Comparison of ENCODE assay signal across 19 cellular contexts in genomic region chr5:101663543-101663942, GRCh38.
DNase-seq lines count a peak whose midpoint lies in the region; ATAC-seq and TF ChIP-seq lines count a peak whose summit lies in the region.
"Had no signal": no experiment of that assay in that cellular context is flagged by ENCODE, and none has a peak within 500 bp of the region (broad histone marks: within the 10 kb centered on the region; RNA-seq: fewer than 3 reads in every experiment).

No MANE protein-coding gene starts in this region.

- H3K9me3 ChIP-seq in mammary epithelial cell (replicated peaks; ENCODE audit: insufficient read depth, low read length) (no peaks in the 10 kb centered on the region), PC-3 (ENCODE audit: low read length) (no peaks in the 10 kb centered on the region)
- H3K9me3 ChIP-seq: BLaER1, MG63 had no signal

- H4K20me1 ChIP-seq in mammary epithelial cell (ENCODE audit: insufficient read depth, low read length) (no peaks in the 10 kb centered on the region), PC-3 (ENCODE audit: low read length) (no peaks in the 10 kb centered on the region)
- H4K20me1 ChIP-seq: BLaER1 had no signal

- CTCF ChIA-PET in mammary epithelial cell (lab: Charles Lee; ENCODE audit: low non-redundant PET) (no interaction called here), MCF 10A (lab: Yijun Ruan, JAX) (interaction anchor here (0.6 to 1.8 kb wide), 2 partner anchors 10 to 15 kb away, joined by 3 to 15 read pairs; no protein-coding TSS in a partner anchor), PC-3 (lab: Charles Lee) (interaction anchor here (1.2 kb wide), 1 partner anchor 15 kb away, joined by 3 read pairs; no protein-coding TSS in a partner anchor), GM10248 (lab: Yijun Ruan, JAX) (interaction anchor here (1.2 to 2.7 kb wide), 3 partner anchors 9 to 16 kb away, joined by 3 to 15 read pairs (median 4); no protein-coding TSS in a partner anchor)
- CTCF ChIA-PET in activated CD4-positive, alpha-beta memory T cell treated with anti-CD3 and anti-CD28 coated beads for 36 hours (lab: Charles Lee), result no interaction called here

- H3F3A ChIP-seq in PC-3 (ENCODE audit: low read length, unreplicated experiment), result no peaks in the 10 kb centered on the region

- no peak overlapping the region for H3K4me3 Mint-ChIP-seq in MCF 10A (ENCODE audit: unreplicated experiment)
- no peak overlapping the region for H3K4me3 Mint-ChIP-seq in activated CD4-positive, alpha-beta memory T cell treated with anti-CD3 and anti-CD28 coated beads for 36 hours
- H3K4me3 Mint-ChIP-seq: CD8-positive, alpha-beta T cell; H9 had no signal

- H3K79me2 ChIP-seq in mammary epithelial cell (ENCODE audit: insufficient read depth, low read length) (no peaks in the 10 kb centered on the region), PC-3 (ENCODE audit: low read length) (no peaks in the 10 kb centered on the region)

- H3K36me3 Mint-ChIP-seq in MCF 10A (ENCODE audit: insufficient read depth, unreplicated experiment), result no peaks in the 10 kb centered on the region
- no peaks in the 10 kb centered on the region for H3K36me3 Mint-ChIP-seq in activated CD4-positive, alpha-beta memory T cell treated with anti-CD3 and anti-CD28 coated beads for 36 hours
- H3K36me3 Mint-ChIP-seq: CD8-positive, alpha-beta T cell had no signal

- H3K4me2 ChIP-seq in mammary epithelial cell (ENCODE audit: insufficient read depth, low read depth, low read length) (peak overlapping the region; percentile 30), PC-3 (ENCODE audit: low read length) (no peak overlapping the region)
- H3K4me2 ChIP-seq: BLaER1 had no signal

- ATAC-seq in PC-3, result peak; percentile 79
- peak; percentile 71 for ATAC-seq in foreskin keratinocyte
- no peak for ATAC-seq in HG03039 (IDR thresholded peaks at IDR 0.05; ENCODE audit: unreplicated experiment)
- ATAC-seq: CD8-positive, alpha-beta T cell had no signal

- H3K27me3 Mint-ChIP-seq in MCF 10A (ENCODE audit: insufficient read depth, unreplicated experiment), result peaks cover 24% of the 10 kb centered on the region
- no peaks in the 10 kb centered on the region for H3K27me3 Mint-ChIP-seq in activated CD4-positive, alpha-beta memory T cell treated with anti-CD3 and anti-CD28 coated beads for 36 hours

- dilution Hi-C loops in mammary epithelial cell (cut with HindIII; ENCODE audit: low sequenced_read_pairs), result no loop called here

- no peak overlapping the region for H3K4me3 ChIP-seq in mammary epithelial cell (replicated peaks in 1 of 3; ENCODE audit: insufficient read depth in 1 of 3, low read depth in 2 of 3, low read length in 3 of 3)
- H3K4me3 ChIP-seq in PC-3 (ENCODE audit: low read length), result no peak overlapping the region
- H3K4me3 ChIP-seq: BLaER1, MG63, SK-N-MC had no signal

- WGBS in mammary epithelial cell (ENCODE audit: low coverage, missing lambda C conversion rate), result 50% methylated on average over 2 of the region's 2 CpGs

- H3K36me3 ChIP-seq in mammary epithelial cell (ENCODE audit: insufficient read depth, low read length) (no peaks in the 10 kb centered on the region), PC-3 (ENCODE audit: low read depth, low read length) (no peaks in the 10 kb centered on the region)
- H3K36me3 ChIP-seq: BLaER1, MG63 had no signal

- H3K4me1 Mint-ChIP-seq in MCF 10A (ENCODE audit: insufficient read depth, unreplicated experiment), result peaks cover 6% of the 10 kb centered on the region
- H3K4me1 Mint-ChIP-seq in activated CD4-positive, alpha-beta memory T cell treated with anti-CD3 and anti-CD28 coated beads for 36 hours (ENCODE audit: low read depth), result no peaks in the 10 kb centered on the region

- H3K27me3 ChIP-seq in mammary epithelial cell (ENCODE audit: insufficient read depth, low read length) (no peaks in the 10 kb centered on the region), PC-3 (ENCODE audit: low read length) (no peaks in the 10 kb centered on the region), foreskin keratinocyte (no peaks in the 10 kb centered on the region)
- H3K27me3 ChIP-seq: BLaER1, MG63 had no signal

- H3K27ac ChIP-seq in mammary epithelial cell (ENCODE audit: insufficient read depth, low read depth, low read length) (no peak overlapping the region), PC-3 (ENCODE audit: low read length) (peak overlapping the region; percentile 4; the same call in 1 of the 2 replicates), foreskin keratinocyte (no peak overlapping the region)
- H3K27ac ChIP-seq: BLaER1, HL-60, SK-N-MC had no signal

- no peak for DNase-seq in mammary epithelial cell
- no peak for DNase-seq in MCF 10A (ENCODE audit: unreplicated experiment)
- peak; percentile 17 for DNase-seq in PC-3
- DNase-seq in foreskin keratinocyte, result peak in 1 of 2 donors; percentile 58
- no peak for DNase-seq in ureter (ENCODE audit: low spot score)
- DNase-seq in GM10248 (ENCODE audit: extremely low spot score), result no peak
- DNase-seq in activated CD4-positive, alpha-beta memory T cell treated with anti-CD3 and anti-CD28 coated beads for 36 hours, result no peak
- DNase-seq: CD8-positive, alpha-beta T cell; H9; MG63; NCI-H1694 treated with DMSO at 0.1 percent for 48 hours; NCI-H2107; NCI-H510A; NCI-H748 treated with DMSO at 0.1 percent for 48 hours; NK-92 treated with Interleukin-12 subunit alpha and Interleukin-12 subunit beta, amount 100 ng/mL, for 24 hours had no signal

- TF ChIP-seq CTCF in mammary epithelial cell (conservative IDR thresholded peaks at IDR 0.05 in 1 of 2, IDR thresholded peaks at IDR 0.05 in 1 of 2; ENCODE audit: extremely low read depth in 1 of 2, insufficient read depth in 1 of 2, low read depth in 1 of 2, low read length in 2 of 2), result no peak
- TF ChIP-seq CTCF in MCF 10A (IDR thresholded peaks at IDR 0.05; ENCODE audit: unreplicated experiment), result no peak
- no peak for TF ChIP-seq CTCF in PC-3 (conservative IDR thresholded peaks at IDR 0.05; ENCODE audit: low read depth, low read length)
- no peak for TF ChIP-seq CTCF in foreskin keratinocyte (conservative IDR thresholded peaks at IDR 0.05)
- no peak for TF ChIP-seq CTCF in GM10248 (IDR thresholded peaks at IDR 0.05; ENCODE audit: control extremely low read depth, extremely low read depth, low read depth, missing control alignments)

- no peaks in the 10 kb centered on the region for H3K4me1 ChIP-seq in mammary epithelial cell (ENCODE audit: insufficient read depth, low read length)
- no peaks in the 10 kb centered on the region for H3K4me1 ChIP-seq in PC-3 (ENCODE audit: insufficient read depth, low read length)
- H3K4me1 ChIP-seq in foreskin keratinocyte, result no peaks in the 10 kb centered on the region
- H3K4me1 ChIP-seq: BLaER1 had no signal

- intact Hi-C loops in mammary epithelial cell (cut with micrococcal nuclease), result no loop called here
- intact Hi-C loops in MCF 10A (cut with micrococcal nuclease), result no loop called here
- intact Hi-C loops in PC-3 (cut with micrococcal nuclease), result no loop called here
- intact Hi-C loops in activated CD4-positive, alpha-beta memory T cell treated with anti-CD3 and anti-CD28 coated beads for 36 hours (cut with micrococcal nuclease), result no loop called here

- peaks cover 7% of the 10 kb centered on the region for H3K9me3 Mint-ChIP-seq in MCF 10A (ENCODE audit: unreplicated experiment)
- H3K9me3 Mint-ChIP-seq in activated CD4-positive, alpha-beta memory T cell treated with anti-CD3 and anti-CD28 coated beads for 36 hours, result no peaks in the 10 kb centered on the region
- H3K9me3 Mint-ChIP-seq: CD8-positive, alpha-beta T cell; H9 had no signal

- in situ Hi-C loops in mammary epithelial cell (cut with MboI; ENCODE audit: low sequenced_read_pairs in 2 of 2), result no loop called here

- H3K27ac Mint-ChIP-seq in MCF 10A (ENCODE audit: low read depth, unreplicated experiment), result no peak overlapping the region
- no peak overlapping the region for H3K27ac Mint-ChIP-seq in activated CD4-positive, alpha-beta memory T cell treated with anti-CD3 and anti-CD28 coated beads for 36 hours
- H3K27ac Mint-ChIP-seq: CD8-positive, alpha-beta T cell; H9 had no signal

- H3K9ac ChIP-seq in mammary epithelial cell (ENCODE audit: insufficient read depth, low read length) (no peak overlapping the region), PC-3 (ENCODE audit: low read length) (no peak overlapping the region)
- H3K9ac ChIP-seq: BLaER1 had no signal

- BruUV-seq in mammary epithelial cell (replicated peaks; lab: Mats Ljungman, UMichigan) (no TSS peak), MCF 10A (replicated peaks; lab: Mats Ljungman, UMichigan) (no TSS peak), PC-3 (replicated peaks; lab: Mats Ljungman, UMichigan) (no TSS peak)

- no peak overlapping the region for H2AFZ ChIP-seq in mammary epithelial cell (ENCODE audit: low read depth, low read length)
- no peak overlapping the region for H2AFZ ChIP-seq in PC-3 (ENCODE audit: low read length)

- POLR2A ChIA-PET in MCF 10A (lab: Yijun Ruan, JAX) (interaction anchor here (0.8 to 1.2 kb wide), 2 partner anchors 9 to 10 kb away, joined by 4 to 6 read pairs; no protein-coding TSS in a partner anchor), PC-3 (lab: Charles Lee; ENCODE audit: unreplicated experiment) (no interaction called here), GM10248 (lab: Yijun Ruan, JAX) (no interaction called here)
- POLR2A ChIA-PET in activated CD4-positive, alpha-beta memory T cell treated with anti-CD3 and anti-CD28 coated beads for 36 hours (lab: Charles Lee), result no interaction called here

- no peaks in the 10 kb centered on the region for H3K9me2 ChIP-seq in PC-3 (replicated peaks; ENCODE audit: low read length)

Comparison
In these comparisons a context has a peak if more than half of its experiments do, and no peak if none do; other contexts are left out.
1. CTCF ChIA-PET loops: an anchor here in MCF 10A (0.6 to 1.8 kb wide), PC-3 (1.2 kb wide) and GM10248 (1.2 to 2.7 kb wide); none called in mammary epithelial cell and activated CD4-positive, alpha-beta memory T cell treated with anti-CD3 and anti-CD28 coated beads for 36 hours.